Comparison of ENCODE assay signal across 22 cellular contexts in genomic region chr10:6117711-6118110, GRCh38. TPM values are rescaled to one million over a fixed set of nuclear protein-coding genes. Genes with fewer than 3 reads are reported as not detected.
"Had no signal": no experiment of that assay in that cellular context is flagged by ENCODE, and none has a peak within 500 bp of the region (broad histone marks: within the 10 kb centered on the region; RNA-seq: fewer than 3 reads in every experiment).

No MANE protein-coding gene starts in this region.

- H3K9me3 ChIP-seq: left lung, stomach, testis had no signal

- DNase-seq: activated CD4-positive, alpha-beta memory T cell treated with anti-CD3 and anti-CD28 coated beads for 36 hours; activated CD8-positive, alpha-beta memory T cell treated with anti-CD3 and anti-CD28 coated beads, Interleukin-2, amount 50 U/mL, for 4 hours; activated gamma-delta T cell treated with Interleukin-2 at 50 U/mL for 16 hours; activated naive CD8-positive, alpha-beta T cell treated with anti-CD3 and anti-CD28 coated beads, Interleukin-2, amount 50 U/mL, for 24 hours; activated T-cell treated with anti-CD3 and anti-CD28 coated beads, Interleukin-2, amount 50 U/mL, for 72 hours; aorta; cortex of kidney; effector CD4-positive, alpha-beta T cell; foreskin keratinocyte; glutamatergic neuron; hypothalamus; kidney; left lung; mammary epithelial cell; naive thymus-derived CD8-positive, alpha-beta T cell; retina; stimulated activated CD4-positive, alpha-beta T cell treated with anti-CD3 and anti-CD28 coated beads, Interleukin-2, amount 100 ng/mL, for 48 hours; stomach; testis had no signal

- H3K27ac Mint-ChIP-seq: activated CD4-positive, alpha-beta memory T cell treated with anti-CD3 and anti-CD28 coated beads for 36 hours; activated naive CD8-positive, alpha-beta T cell treated with anti-CD3 and anti-CD28 coated beads, Interleukin-2, amount 50 U/mL, for 24 hours; activated T-cell treated with anti-CD3 and anti-CD28 coated beads, Interleukin-2, amount 50 U/mL, for 72 hours had no signal

- H3K4me3 ChIP-seq: left lung, stomach, testis had no signal

- H3K27ac ChIP-seq: foreskin keratinocyte, left lung, parathyroid adenoma, stomach, testis had no signal

- FAIRE-seq: kidney had no signal

- H3K9me3 Mint-ChIP-seq: activated CD4-positive, alpha-beta memory T cell treated with anti-CD3 and anti-CD28 coated beads for 36 hours; activated naive CD8-positive, alpha-beta T cell treated with anti-CD3 and anti-CD28 coated beads, Interleukin-2, amount 50 U/mL, for 24 hours; activated T-cell treated with anti-CD3 and anti-CD28 coated beads, Interleukin-2, amount 50 U/mL, for 72 hours; naive thymus-derived CD8-positive, alpha-beta T cell had no signal

- H3K4me3 Mint-ChIP-seq: activated CD4-positive, alpha-beta memory T cell treated with anti-CD3 and anti-CD28 coated beads for 36 hours; activated naive CD8-positive, alpha-beta T cell treated with anti-CD3 and anti-CD28 coated beads, Interleukin-2, amount 50 U/mL, for 24 hours; activated T-cell treated with anti-CD3 and anti-CD28 coated beads, Interleukin-2, amount 50 U/mL, for 72 hours; naive thymus-derived CD8-positive, alpha-beta T cell had no signal

- H2AFZ ChIP-seq: parathyroid adenoma had no signal

- H3K9ac ChIP-seq: parathyroid adenoma had no signal

- ATAC-seq: activated CD4-positive, CD25-positive, alpha-beta regulatory T cell treated with anti-CD3 and anti-CD28 coated beads, Interleukin-2, amount 50 U/mL, for 24 hours; activated naive CD8-positive, alpha-beta T cell treated with anti-CD3 and anti-CD28 coated beads, Interleukin-2, amount 50 U/mL, for 24 hours; activated T-cell treated with anti-CD3 and anti-CD28 coated beads, Interleukin-2, amount 50 U/mL, for 72 hours; foreskin keratinocyte; left lung had no signal

- H3K79me2 ChIP-seq: parathyroid adenoma had no signal

- H3K27me3 ChIP-seq: foreskin keratinocyte, left lung, stomach, testis had no signal

- H3K27me3 Mint-ChIP-seq: activated CD4-positive, alpha-beta memory T cell treated with anti-CD3 and anti-CD28 coated beads for 36 hours; activated naive CD8-positive, alpha-beta T cell treated with anti-CD3 and anti-CD28 coated beads, Interleukin-2, amount 50 U/mL, for 24 hours; naive thymus-derived CD8-positive, alpha-beta T cell had no signal

RNA-seq across cellular contexts. Expression of gene IL2RA, which starts 55.5 kb away (rescaled TPM):
- total RNA-seq: foreskin keratinocyte, mammary epithelial cell, skeletal muscle tissue had no signal
- polyA plus RNA-seq: foreskin keratinocyte, mammary epithelial cell had no signal
